ENCODE assay signal across 16 cellular contexts in genomic region chr15:37103475-37104071, GRCh38. TPM values are rescaled to one million over a fixed set of nuclear protein-coding genes. Genes with fewer than 3 reads are reported as not detected.
DNase-seq lines count a peak whose midpoint lies in the region; ATAC-seq and TF ChIP-seq lines count a peak whose summit lies in the region.
"Had no signal": no experiment of that assay in that cellular context is flagged by ENCODE, and none has a peak within 500 bp of the region (broad histone marks: within the 10 kb centered on the region; RNA-seq: fewer than 3 reads in every experiment).

No MANE protein-coding gene starts in this region.

- no peak for ATAC-seq in left cardiac atrium
- ATAC-seq: activated T-cell treated with anti-CD3 and anti-CD28 coated beads, Interleukin-2, amount 50 U/mL, for 4 hours; mucosa of descending colon; stimulated activated effector memory CD8-positive, alpha-beta T cell treated with anti-CD3 and anti-CD28 coated beads, Interleukin-12 subunit alpha, Interleukin-12 subunit beta, amount 100 ng/mL, for 72 hours had no signal

- H3K9me3 ChIP-seq in left ventricle myocardium inferior (replicated peaks) (no peaks in the 10 kb centered on the region), endodermal cell (ENCODE audit: control insufficient read depth, low read length) (no peaks in the 10 kb centered on the region), uterus (no peaks in the 10 kb centered on the region)
- H3K9me3 ChIP-seq: mucosa of descending colon had no signal

- no peak for TF ChIP-seq POLR2A in uterus (IDR thresholded peaks at IDR 0.05)

- H3K27me3 Mint-ChIP-seq in endodermal cell (ENCODE audit: insufficient read depth), result peaks cover 82% of the 10 kb centered on the region
- peaks cover 10% of the 10 kb centered on the region for H3K27me3 Mint-ChIP-seq in nephron progenitor cell (ENCODE audit: low read depth, poor library complexity)

- no peaks in the 10 kb centered on the region for H3K9me3 Mint-ChIP-seq in endodermal cell
- H3K9me3 Mint-ChIP-seq in nephron progenitor cell, result no peaks in the 10 kb centered on the region

- TF ChIP-seq CTCF in left ventricle myocardium inferior (IDR thresholded peaks at IDR 0.05; ENCODE audit: borderline replicate concordance) (no peak), endodermal cell (conservative IDR thresholded peaks at IDR 0.05) (no peak), nephron progenitor cell (IDR thresholded peaks at IDR 0.05) (no peak), uterus (IDR thresholded peaks at IDR 0.05) (no peak)

- DNase-seq in left ventricle myocardium inferior (no peak), left cardiac atrium (no peak), endodermal cell (no peak), nephron progenitor cell (peak; percentile 33), uterus (peak in 1 of 2 donors; percentile 29), SHP77 (lab: John Stamatoyannopoulos, UW) (no peak), T-helper 2 cell (no peak), D341Med (ENCODE audit: low spot score) (no peak)
- DNase-seq: ACHN; activated CD4-positive, alpha-beta T cell treated with anti-CD3 and anti-CD28 coated beads for 48 hours; activated T-cell treated with anti-CD3 and anti-CD28 coated beads, Interleukin-2, amount 50 U/mL, for 4 hours; GF-D8; mucosa of descending colon; NCI-H2081 had no signal

- 2 to 5% methylated on average over 9 to 21 of the region's 22 CpGs for WGBS in endodermal cell (ENCODE audit: insufficient coverage in 1 of 2, insufficient read length in 1 of 2), 2 experiments

- H3K27me3 ChIP-seq in left ventricle myocardium inferior (ENCODE audit: low read depth), result peaks cover 63% of the 10 kb centered on the region
- peaks cover 66% of the 10 kb centered on the region for H3K27me3 ChIP-seq in endodermal cell (ENCODE audit: control insufficient read depth, insufficient read depth, low read length, poor library complexity, severe bottlenecking)
- H3K27me3 ChIP-seq in uterus, result no peaks in the 10 kb centered on the region

- intact Hi-C loops in left ventricle myocardium inferior (cut with micrococcal nuclease), result no loop called here
- intact Hi-C loops in left cardiac atrium (cut with DNase I), result loop anchor here in 1 of 2 donors (10.0 kb wide), 1 partner anchor 219 kb away; no protein-coding TSS in a partner anchor
- intact Hi-C loops in uterus (cut with DNase I; ENCODE audit: low total_unique reads), result no loop called here

- no peaks in the 10 kb centered on the region for H3K36me3 Mint-ChIP-seq in endodermal cell (ENCODE audit: low read depth)
- peaks cover 7% of the 10 kb centered on the region for H3K36me3 Mint-ChIP-seq in nephron progenitor cell (ENCODE audit: low read depth)

- H3K9ac ChIP-seq in endodermal cell (ENCODE audit: extremely low read depth, low read length, poor library complexity, severe bottlenecking), result no peak overlapping the region

- peak overlapping the region; percentile 72 for H3K4me3 Mint-ChIP-seq in endodermal cell
- peak overlapping the region; percentile 99 for H3K4me3 Mint-ChIP-seq in nephron progenitor cell
- H3K4me3 Mint-ChIP-seq: activated T-cell treated with anti-CD3 and anti-CD28 coated beads, Interleukin-2, amount 50 U/mL, for 4 hours; T-helper 1 cell treated with Interleukin-12 subunit alpha and Interleukin-12 subunit beta and Interleukin-4 antibody, amounts not matched to agents 30 μg/mL and 1 μg/mL, for 36 hours had no signal

- peak overlapping the region; percentile 76 for H3K4me3 ChIP-seq in left ventricle myocardium inferior
- peak overlapping the region; percentile 59 for H3K4me3 ChIP-seq in endodermal cell (ENCODE audit: low read length)
- peak overlapping the region; percentile 66 to 92 for H3K4me3 ChIP-seq in uterus
- H3K4me3 ChIP-seq: mucosa of descending colon had no signal

- H3K27ac Mint-ChIP-seq in endodermal cell (no peak overlapping the region), nephron progenitor cell (peak overlapping the region; percentile 100)
- H3K27ac Mint-ChIP-seq: stimulated activated effector memory CD8-positive, alpha-beta T cell treated with anti-CD3 and anti-CD28 coated beads, Interleukin-12 subunit alpha, Interleukin-12 subunit beta, amount 100 ng/mL, for 72 hours; T-helper 1 cell treated with Interleukin-12 subunit alpha and Interleukin-12 subunit beta and Interleukin-4 antibody, amounts not matched to agents 30 μg/mL and 1 μg/mL, for 36 hours had no signal

- peaks cover 55% of the 10 kb centered on the region for H3K4me1 ChIP-seq in left ventricle myocardium inferior
- H3K4me1 ChIP-seq in endodermal cell (ENCODE audit: control insufficient read depth, insufficient read depth, low read length), result no peaks in the 10 kb centered on the region
- no peaks in the 10 kb centered on the region for H3K4me1 ChIP-seq in uterus

- H3K36me3 ChIP-seq in left ventricle myocardium inferior, result no peaks in the 10 kb centered on the region
- H3K36me3 ChIP-seq in endodermal cell (ENCODE audit: control insufficient read depth, insufficient read depth, low read length), result no peaks in the 10 kb centered on the region
- H3K36me3 ChIP-seq in uterus, result no peaks in the 10 kb centered on the region

- H3K27ac ChIP-seq in left ventricle myocardium inferior (replicated peaks), result peak overlapping the region; percentile 97
- H3K27ac ChIP-seq in endodermal cell (ENCODE audit: low read depth, low read length), result peak overlapping the region; percentile 10
- H3K27ac ChIP-seq in uterus, result peak overlapping the region; percentile 97

- peaks cover 51% of the 10 kb centered on the region for H3K4me1 Mint-ChIP-seq in endodermal cell
- H3K4me1 Mint-ChIP-seq in nephron progenitor cell, result peaks cover 38% of the 10 kb centered on the region

RNA-seq across cellular contexts. Expression of gene MEIS2, which starts 3.2 kb away (rescaled TPM):
- 36.0 TPM for total RNA-seq in left ventricle myocardium inferior
- total RNA-seq in left cardiac atrium, result 10 to 100 TPM; 21.1 to 21.5 TPM
- total RNA-seq in endodermal cell, result 1 to 10 TPM; 7.1 to 9.7 TPM
- polyA plus RNA-seq in endodermal cell (2013, experiment 1 of 2), result 143 TPM
- polyA plus RNA-seq in endodermal cell (2013, experiment 2 of 2), result 119 TPM
- 100 to 1,000 TPM in 2 of 4 donors, 10 to 100 TPM in 2; 84.0 to 184 (median 112) TPM for total RNA-seq in uterus

Comparison
In these comparisons a context has a peak if more than half of its experiments do, and no peak if none do; other contexts are left out.
1. H3K27ac ChIP-seq: peak in every context shown above with its lines; median percentile 97 in left ventricle myocardium inferior; 97 in uterus; 10 in endodermal cell.